ENCODE assay signal across 21 cellular contexts in the genomic region with DNA sequence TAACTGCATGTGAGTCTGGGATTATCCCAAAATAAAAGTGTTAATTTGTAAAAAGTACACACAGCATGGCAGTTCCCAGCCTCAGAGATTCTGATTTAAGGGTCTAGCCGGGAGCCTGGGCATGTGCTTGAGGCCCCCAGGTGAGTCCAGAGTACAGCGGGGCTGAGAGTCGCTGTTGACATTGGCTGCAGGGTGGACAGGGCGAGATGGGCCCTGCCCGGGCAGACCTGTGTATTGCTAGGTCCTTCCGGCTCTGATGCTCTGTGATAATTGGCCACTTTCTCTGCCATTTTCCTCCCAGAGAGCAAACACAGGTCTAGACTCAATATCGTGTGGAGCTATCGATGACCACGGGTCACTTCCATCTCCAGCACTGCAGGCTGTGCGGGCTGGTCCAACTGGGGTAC.
DNase-seq lines count a peak whose midpoint lies in the region; ATAC-seq and TF ChIP-seq lines count a peak whose summit lies in the region.
"Had no signal": no experiment of that assay in that cellular context is flagged by ENCODE, and none has a peak within 500 bp of the region (broad histone marks: within the 10 kb centered on the region; RNA-seq: fewer than 3 reads in every experiment).

No MANE protein-coding gene starts in this region.

- intact Hi-C loops in transverse colon (cut with DNase I; ENCODE audit: low total_unique reads), result no loop called here

- no peak for TF ChIP-seq POLR2A in transverse colon (IDR thresholded peaks at IDR 0.05)

- H3K36me3 ChIP-seq in esophagus (ENCODE audit: control insufficient read depth in 2 of 2, insufficient read depth in 2 of 2, low read length in 1 of 2) (peaks cover 0 to 7% of the 10 kb centered on the region in 2 donors), muscle layer of duodenum (ENCODE audit: control insufficient read depth in 1 of 2, insufficient read depth in 2 of 2, low read length in 2 of 2) (no peaks in the 10 kb centered on the region), transverse colon (no peaks in the 10 kb centered on the region)
- H3K36me3 ChIP-seq: cardiac muscle cell had no signal

- no peak for TF ChIP-seq CTCF in transverse colon (IDR thresholded peaks at IDR 0.05)
- TF ChIP-seq CTCF in GM13977 (IDR thresholded peaks at IDR 0.05; ENCODE audit: extremely low read depth, insufficient read depth, missing control alignments), result no peak

- H3K27ac ChIP-seq in esophagus (ENCODE audit: low read depth in 2 of 2, low read length in 1 of 2) (peak overlapping the region; percentile 23 to 73), muscle layer of duodenum (ENCODE audit: low read length) (peak overlapping the region; percentile 36), transverse colon (peak overlapping the region; percentile 14 to 79 (median 72))
- H3K27ac ChIP-seq: 22Rv1, cardiac muscle cell, hepatocyte, KMS-11, PC-9, SJSA1 had no signal

- WGBS in esophagus, 2 donors, result 74 to 81% methylated on average over 10 of the region's 10 CpGs
- WGBS in transverse colon (ENCODE audit: low coverage in 1 of 2), 2 donors, result 93% methylated on average over 10 of the region's 10 CpGs; no CpG with 5 or more reads in 1 of the 2 donors

- in situ Hi-C loops in transverse colon (cut with MboI; ENCODE audit: low pct_ligation_motif_present in 1 of 4, low pct_unique_long_range_greater_than_20kb in 1 of 4, low sequenced_read_pairs in 3 of 4) (loop anchor here in 3 of 4 donors (25.0 kb wide), 3 partner anchors 287 to 737 kb away; partner anchors contain the start of gene MYH11 (in 1 of the 3)), GM13977 (cut with MboI; ENCODE audit: low pct_unique_long_range_greater_than_20kb, low sequenced_read_pairs, unreplicated experiment) (no loop called here)

- no peak for TF ChIP-seq EP300 in transverse colon (IDR thresholded peaks at IDR 0.05; ENCODE audit: low read depth)

- H3K4me1 ChIP-seq in esophagus (ENCODE audit: control insufficient read depth in 2 of 2, insufficient read depth in 2 of 2, low read length in 1 of 2) (peaks cover 9 to 14% of the 10 kb centered on the region in 2 donors), muscle layer of duodenum (ENCODE audit: control insufficient read depth in 1 of 2, insufficient read depth in 2 of 2, low read length in 2 of 2) (peaks cover 0 to 32% of the 10 kb centered on the region in 2 donors), transverse colon (peaks cover 0 to 10% (median 5%) of the 10 kb centered on the region in 4 donors)
- H3K4me1 ChIP-seq: SJSA1 had no signal

- no peak overlapping the region for H3K4me3 ChIP-seq in esophagus (ENCODE audit: low read depth in 1 of 2, low read length in 2 of 2)
- no peak overlapping the region for H3K4me3 ChIP-seq in muscle layer of duodenum (ENCODE audit: low read depth in 1 of 2, low read length in 2 of 2)
- no peak overlapping the region for H3K4me3 ChIP-seq in transverse colon
- H3K4me3 ChIP-seq: cardiac muscle cell, hepatocyte, lung, PC-9, SJSA1 had no signal

- DNase-seq in NCI-H1092 (lab: John Stamatoyannopoulos, UW) (peak; percentile 58), NCI-H1092 treated with DMSO at 0.1 percent for 48 hours (lab: John Stamatoyannopoulos, UW) (no peak), transverse colon (no peak), GM13977 (ENCODE audit: low spot score) (no peak), 8988T (no peak)
- DNase-seq: activated CD8-positive, alpha-beta memory T cell treated with anti-CD3 and anti-CD28 coated beads for 24 hours; activated naive CD4-positive, alpha-beta T cell; activated T-cell treated with anti-CD3 and anti-CD28 coated beads, Interleukin-2, amount 50 U/mL, for 24 hours; NCI-H1930; NCI-H226; PC-9; T-helper 1 cell had no signal

- H3K27me3 ChIP-seq in esophagus (ENCODE audit: control insufficient read depth in 1 of 2, insufficient read depth in 2 of 2, low read length in 2 of 2), result no peaks in the 10 kb centered on the region
- H3K27me3 ChIP-seq in muscle layer of duodenum (ENCODE audit: low read depth, low read length), result no peaks in the 10 kb centered on the region
- no peaks in the 10 kb centered on the region for H3K27me3 ChIP-seq in transverse colon
- H3K27me3 ChIP-seq: cardiac muscle cell, hepatocyte, SJSA1 had no signal

- H3K9me3 ChIP-seq in esophagus (ENCODE audit: control insufficient read depth in 2 of 2, insufficient read depth in 1 of 2, low read depth in 1 of 2, low read length in 1 of 2) (no peaks in the 10 kb centered on the region), muscle layer of duodenum (ENCODE audit: control insufficient read depth in 1 of 2, low read length in 2 of 2) (no peaks in the 10 kb centered on the region), transverse colon (no peaks in the 10 kb centered on the region)
- H3K9me3 ChIP-seq: SJSA1 had no signal

- no peak for ATAC-seq in HG02798 (IDR thresholded peaks at IDR 0.05; ENCODE audit: poor library complexity, unreplicated experiment)
